9 cellular contexts compared by ENCODE assay signal in genomic region chr18:62784338-62784965, GRCh38.
DNase-seq lines count a peak whose midpoint lies in the region; ATAC-seq and TF ChIP-seq lines count a peak whose summit lies in the region.
"Had no signal": no experiment of that assay in that cellular context is flagged by ENCODE, and none has a peak within 500 bp of the region (broad histone marks: within the 10 kb centered on the region; RNA-seq: fewer than 3 reads in every experiment).

No MANE protein-coding gene starts in this region.

- H3K4me3 ChIP-seq in DOHH2 (ENCODE audit: low read length) (no peak overlapping the region), tibial nerve (no peak overlapping the region)
- H3K4me3 ChIP-seq: colonic mucosa had no signal

- H3K27me3 ChIP-seq in DOHH2 (ENCODE audit: control insufficient read depth, low read length) (no peaks in the 10 kb centered on the region), tibial nerve (no peaks in the 10 kb centered on the region)
- H3K27me3 ChIP-seq: colonic mucosa had no signal

- no peaks in the 10 kb centered on the region for H3K9me2 ChIP-seq in DOHH2 (replicated peaks; ENCODE audit: control insufficient read depth, low read length)

- H4K20me1 ChIP-seq in DOHH2 (ENCODE audit: control insufficient read depth, insufficient read depth, low read depth, low read length) = peaks cover 6% of the 10 kb centered on the region; the same call in 1 of the 2 replicates

- no peak for TF ChIP-seq EP300 in tibial nerve (IDR thresholded peaks at IDR 0.05)

- no peak for TF ChIP-seq POLR2A in tibial nerve (IDR thresholded peaks at IDR 0.05)

- no peaks in the 10 kb centered on the region for H3K9me3 Mint-ChIP-seq in T-cell

- H3K4me1 ChIP-seq in DOHH2 (ENCODE audit: control insufficient read depth, low read length) (peaks cover 15% of the 10 kb centered on the region), tibial nerve (peaks cover 0 to 63% (median 3%) of the 10 kb centered on the region in 4 donors)
- H3K4me1 ChIP-seq: colonic mucosa had no signal

- peak overlapping the region; percentile 1 to 34 (median 15) for H3K4me3 Mint-ChIP-seq in T-cell

- no peak overlapping the region for H3K27ac ChIP-seq in DOHH2 (ENCODE audit: low read depth, low read length)
- H3K27ac ChIP-seq in tibial nerve = peak overlapping the region in 1 of 4 donors; percentile 66
- H3K27ac ChIP-seq: colonic mucosa had no signal

- WGBS in tibial nerve, 2 donors = 34 to 44% methylated on average over 4 of the region's 4 CpGs

- peak overlapping the region; percentile 20; the same call in 1 of the 2 replicates for H3K4me2 ChIP-seq in DOHH2 (ENCODE audit: low read length)

- POLR2A ChIA-PET in T-cell (lab: Charles Lee) = interaction anchor here in 1 of 2 donors (0.6 kb wide), 2 partner anchors 9 to 69 kb away, joined by 5 to 6 read pairs; partner anchors contain the start of gene PHLPP1

- H3K36me3 ChIP-seq in DOHH2 (ENCODE audit: control insufficient read depth, low read length) (no peaks in the 10 kb centered on the region), tibial nerve (no peaks in the 10 kb centered on the region)
- H3K36me3 ChIP-seq: colonic mucosa had no signal

- H3K9me3 ChIP-seq in DOHH2 (ENCODE audit: control insufficient read depth, insufficient read depth, low read length) (no peaks in the 10 kb centered on the region), tibial nerve (no peaks in the 10 kb centered on the region)
- H3K9me3 ChIP-seq: colonic mucosa had no signal

- ATAC-seq in GM21619 (IDR thresholded peaks at IDR 0.05; ENCODE audit: unreplicated experiment) (peak; percentile 66), T-cell (replicated peaks in 1 of 4) (peak in 1 of 4 experiments; percentile 46), HG03342 (IDR thresholded peaks at IDR 0.05; ENCODE audit: unreplicated experiment) (no peak)

- CTCF ChIA-PET in T-cell (lab: Charles Lee) = interaction anchor here in 1 of 2 donors (1.1 kb wide), 1 partner anchor 69 kb away, joined by 3 read pairs; the partner anchor contains the start of gene PHLPP1

- H3K27ac Mint-ChIP-seq in T-cell = no peak overlapping the region

- no peaks in the 10 kb centered on the region for H3K27me3 Mint-ChIP-seq in T-cell

- H3K79me2 ChIP-seq in DOHH2 (ENCODE audit: control insufficient read depth, low read length) = peaks cover 93% of the 10 kb centered on the region

- H3K4me1 Mint-ChIP-seq in T-cell = peaks cover 34 to 39% (median 38%) of the 10 kb centered on the region in 3 donors

- H3K36me3 Mint-ChIP-seq in T-cell = no peaks in the 10 kb centered on the region

- TF ChIP-seq CTCF in DOHH2 (IDR thresholded peaks at IDR 0.05; ENCODE audit: low read depth, low read length, poor library complexity, severe bottlenecking) = no peak
- no peak for TF ChIP-seq CTCF in tibial nerve (IDR thresholded peaks at IDR 0.05)

- no peaks in the 10 kb centered on the region for H3F3A ChIP-seq in DOHH2 (ENCODE audit: control insufficient read depth, insufficient read depth)

- DNase-seq in T-cell (no peak), iris pigment epithelial cell (ENCODE audit: low read depth) (peak; percentile 81), anterior cingulate cortex (lab: John Stamatoyannopoulos, UW) (no peak), RPMI8226 (no peak), tibial nerve (ENCODE audit: low spot score in 2 of 2) (no peak)
- DNase-seq: colonic mucosa had no signal
